In genomic region chr12:48910196-48910595, GRCh38 we compare ENCODE assay signal across 22 cellular contexts.
"Had no signal": no experiment of that assay in that cellular context is flagged by ENCODE, and none has a peak within 500 bp of the region (broad histone marks: within the 10 kb centered on the region; RNA-seq: fewer than 3 reads in every experiment).

No MANE protein-coding gene starts in this region.

- H3K9me3 ChIP-seq: esophagus muscularis mucosa, gastrocnemius medialis, heart right ventricle, psoas muscle, sigmoid colon, suprapubic skin, thyroid gland, upper lobe of right lung, vagina had no signal

- DNase-seq: effector memory CD8-positive, alpha-beta T cell; gastrocnemius medialis; heart right ventricle; hypothalamus; kidney glomerular epithelial cell; mesendoderm; naive B cell; nephron progenitor cell; psoas muscle; sigmoid colon; stimulated activated CD4-positive, alpha-beta T cell treated with anti-CD3 and anti-CD28 coated beads, Interleukin-12 subunit alpha, Interleukin-12 subunit beta, amount 100 ng/mL, for 4 hours; stimulated activated naive CD8-positive, alpha-beta T cell treated with anti-CD3 and anti-CD28 coated beads, Interleukin-15, Interleukin-2, amounts not matched to agents 100 U/mL and 50 U/mL, for 24 hours; thyroid gland; upper lobe of right lung had no signal

- ATAC-seq: effector memory CD8-positive, alpha-beta T cell; gastrocnemius medialis; heart right ventricle; psoas muscle; stimulated activated naive CD8-positive, alpha-beta T cell treated with anti-CD3 and anti-CD28 coated beads, Interleukin-15, Interleukin-2, amounts not matched to agents 100 U/mL and 50 U/mL, for 24 hours; upper lobe of right lung had no signal

- H3K4me1 ChIP-seq: esophagus muscularis mucosa, gastrocnemius medialis, heart right ventricle, parathyroid adenoma, psoas muscle, sigmoid colon, suprapubic skin, thyroid gland, upper lobe of right lung, vagina had no signal

- H3K4me3 Mint-ChIP-seq: dendritic cell treated with granulocyte-macrophage colony-stimulating factor and Interleukin-4, amounts not matched to agents 40 ng/mL and 50 ng/mL, for 4 days; effector memory CD8-positive, alpha-beta T cell; naive B cell; nephron progenitor cell had no signal

- H3K9ac ChIP-seq: parathyroid adenoma had no signal

- H2AFZ ChIP-seq: parathyroid adenoma had no signal

- H3K27ac ChIP-seq: epithelial cell of prostate, esophagus muscularis mucosa, gastrocnemius medialis, heart right ventricle, parathyroid adenoma, psoas muscle, sigmoid colon, skin epidermis, suprapubic skin, thyroid gland, upper lobe of right lung, vagina had no signal

- H3K27ac Mint-ChIP-seq: dendritic cell treated with granulocyte-macrophage colony-stimulating factor and Interleukin-4, amounts not matched to agents 40 ng/mL and 50 ng/mL, for 4 days; effector memory CD8-positive, alpha-beta T cell; naive B cell; nephron progenitor cell had no signal

- H3K4me1 Mint-ChIP-seq: naive B cell, nephron progenitor cell had no signal

- FAIRE-seq: islet of Langerhans had no signal

- H3K4me3 ChIP-seq: esophagus muscularis mucosa, gastrocnemius medialis, heart right ventricle, psoas muscle, sigmoid colon, skin epidermis, suprapubic skin, thyroid gland, upper lobe of right lung, vagina had no signal

- H3K36me3 Mint-ChIP-seq: naive B cell had no signal

- H3K9me3 Mint-ChIP-seq: dendritic cell treated with granulocyte-macrophage colony-stimulating factor and Interleukin-4, amounts not matched to agents 40 ng/mL and 50 ng/mL, for 4 days; effector memory CD8-positive, alpha-beta T cell; naive B cell; nephron progenitor cell had no signal

- H3K79me2 ChIP-seq: parathyroid adenoma had no signal

- H3K27me3 Mint-ChIP-seq: effector memory CD8-positive, alpha-beta T cell had no signal

- H3K27me3 ChIP-seq: esophagus muscularis mucosa, gastrocnemius medialis, heart right ventricle, sigmoid colon, suprapubic skin, thyroid gland, upper lobe of right lung, vagina had no signal

- H3K36me3 ChIP-seq: esophagus muscularis mucosa, gastrocnemius medialis, heart right ventricle, sigmoid colon, suprapubic skin, thyroid gland, upper lobe of right lung, vagina had no signal
